Comparison of ENCODE assay signal across 10 cellular contexts in genomic region chr20:46683939-46684750, GRCh38. TPM values are rescaled to one million over a fixed set of nuclear protein-coding genes. Genes with fewer than 3 reads are reported as not detected.
A peak's percentile ranks its signal among the peaks of the same experiment; 100 is the strongest.
DNase-seq lines count a peak whose midpoint lies in the region; ATAC-seq and TF ChIP-seq lines count a peak whose summit lies in the region.
"Had no signal": no experiment of that assay in that cellular context is flagged by ENCODE, and none has a peak within 500 bp of the region (broad histone marks: within the 10 kb centered on the region; RNA-seq: fewer than 3 reads in every experiment).

No MANE protein-coding gene starts in this region.

- H3K36me3 ChIP-seq in GM23338 (ENCODE audit: insufficient read depth) (peaks cover 12% of the 10 kb centered on the region), sigmoid colon (peaks cover 0 to 27% (median 2%) of the 10 kb centered on the region in 4 donors)

- peaks cover 3% of the 10 kb centered on the region; the same call in 2 of the 3 replicates for H3K9me3 Mint-ChIP-seq in GM23338
- H3K9me3 Mint-ChIP-seq: central memory CD8-positive, alpha-beta T cell; stimulated activated naive CD8-positive, alpha-beta T cell treated with anti-CD3 and anti-CD28 coated beads, Interleukin-15, amount 100 ng/mL, for 72 hours had no signal

- TF ChIP-seq CTCF in GM23338 (conservative IDR thresholded peaks at IDR 0.05; ENCODE audit: low read depth in 2 of 2), result no peak
- TF ChIP-seq CTCF in VCaP (conservative IDR thresholded peaks at IDR 0.05), result no peak
- no peak for TF ChIP-seq CTCF in sigmoid colon (IDR thresholded peaks at IDR 0.05)

- H3K4me3 Mint-ChIP-seq in GM23338, result peak overlapping the region; percentile 73
- H3K4me3 Mint-ChIP-seq: central memory CD8-positive, alpha-beta T cell had no signal

- TF ChIP-seq POLR2A in sigmoid colon (IDR thresholded peaks at IDR 0.05), result no peak

- peaks cover 41% of the 10 kb centered on the region for H3K4me1 Mint-ChIP-seq in GM23338

- H3K4me2 ChIP-seq in GM23338, result peak overlapping the region; percentile 77

- no peak overlapping the region for H2AFZ ChIP-seq in GM23338

- H3K4me1 ChIP-seq in GM23338 (ENCODE audit: insufficient read depth) (peaks cover 34% of the 10 kb centered on the region; the same call in 1 of the 2 replicates), sigmoid colon (peaks cover 0 to 58% (median 44%) of the 10 kb centered on the region in 4 donors)

- no peaks in the 10 kb centered on the region for H3K27me3 ChIP-seq in GM23338 (ENCODE audit: insufficient read depth)
- H3K27me3 ChIP-seq in sigmoid colon, result no peaks in the 10 kb centered on the region

- no peak for TF ChIP-seq EP300 in sigmoid colon (IDR thresholded peaks at IDR 0.05)

- H4K20me1 ChIP-seq in GM23338 (replicated peaks; ENCODE audit: insufficient read depth), result 0 out of 2 replicates have a peak, but pooled peaks cover 6% of the 10 kb centered on the region

- H3K79me2 ChIP-seq in GM23338 (replicated peaks; ENCODE audit: insufficient read depth), result peaks cover 66% of the 10 kb centered on the region

- intact Hi-C loops in left ventricle myocardium superior (cut with micrococcal nuclease), result no loop called here
- intact Hi-C loops in sigmoid colon (cut with DNase I), result loop anchor here (5.0 to 10.0 kb wide), 3 partner anchors 122 to 589 kb away; partner anchors contain the start of gene ZNF334

- ATAC-seq in GM23338 (peak; percentile 90), left ventricle myocardium superior (peak; percentile 75)
- ATAC-seq: stimulated activated naive CD8-positive, alpha-beta T cell treated with anti-CD3 and anti-CD28 coated beads, Interleukin-15, amount 100 ng/mL, for 72 hours had no signal

- H3K27ac Mint-ChIP-seq in GM23338, result peak overlapping the region; percentile 79

- peaks cover 4% of the 10 kb centered on the region; the same call in 1 of the 2 replicates for H3F3A ChIP-seq in GM23338 (replicated peaks; ENCODE audit: low read depth)

- H3K9me3 ChIP-seq in sigmoid colon, result no peaks in the 10 kb centered on the region

- H3K4me3 ChIP-seq in GM23338 (peak overlapping the region; percentile 61), sigmoid colon (peak overlapping the region; percentile 13 to 41 (median 36))

- 60 to 67% methylated on average over 23 of the region's 23 CpGs for WGBS in sigmoid colon, 2 donors

- peaks cover 41% of the 10 kb centered on the region for H3K36me3 Mint-ChIP-seq in GM23338 (ENCODE audit: low read depth)

- H3K9me2 ChIP-seq in GM23338 (ENCODE audit: insufficient read depth), result no peaks in the 10 kb centered on the region

- H3K27me3 Mint-ChIP-seq in GM23338 (ENCODE audit: insufficient read depth, low read depth, poor library complexity), result peaks cover 7% of the 10 kb centered on the region
- H3K27me3 Mint-ChIP-seq: central memory CD8-positive, alpha-beta T cell; stimulated activated naive CD8-positive, alpha-beta T cell treated with anti-CD3 and anti-CD28 coated beads, Interleukin-15, amount 100 ng/mL, for 72 hours had no signal

- H3K27ac ChIP-seq in GM23338 (ENCODE audit: low read depth) (peak overlapping the region; percentile 89), VCaP (peak overlapping the region; percentile 79), sigmoid colon (peak overlapping the region; percentile 33 to 68 (median 62))

- peak; percentile 92 for DNase-seq in GM23338 (ENCODE audit: low spot score)
- peak; percentile 54 for DNase-seq in left ventricle myocardium superior
- DNase-seq in sigmoid colon, result peak; percentile 72
- no peak for DNase-seq in RKO (ENCODE audit: low spot score)
- no peak for DNase-seq in NCI-H187 (lab: John Stamatoyannopoulos, UW)
- DNase-seq in activated effector memory CD4-positive, alpha-beta T cell treated with Interleukin-2 at 50 U/mL for 16 hours, result no peak
- DNase-seq in HK-2 (ENCODE audit: unreplicated experiment), result no peak
- DNase-seq: stimulated activated naive CD8-positive, alpha-beta T cell treated with anti-CD3 and anti-CD28 coated beads, Interleukin-15, amount 100 ng/mL, for 72 hours had no signal

TF ChIP-seq in GM23338, 12 proteins besides CTCF, POLR2A, EP300 and RAD21:
- TF ChIP-seq, protein P1, sequence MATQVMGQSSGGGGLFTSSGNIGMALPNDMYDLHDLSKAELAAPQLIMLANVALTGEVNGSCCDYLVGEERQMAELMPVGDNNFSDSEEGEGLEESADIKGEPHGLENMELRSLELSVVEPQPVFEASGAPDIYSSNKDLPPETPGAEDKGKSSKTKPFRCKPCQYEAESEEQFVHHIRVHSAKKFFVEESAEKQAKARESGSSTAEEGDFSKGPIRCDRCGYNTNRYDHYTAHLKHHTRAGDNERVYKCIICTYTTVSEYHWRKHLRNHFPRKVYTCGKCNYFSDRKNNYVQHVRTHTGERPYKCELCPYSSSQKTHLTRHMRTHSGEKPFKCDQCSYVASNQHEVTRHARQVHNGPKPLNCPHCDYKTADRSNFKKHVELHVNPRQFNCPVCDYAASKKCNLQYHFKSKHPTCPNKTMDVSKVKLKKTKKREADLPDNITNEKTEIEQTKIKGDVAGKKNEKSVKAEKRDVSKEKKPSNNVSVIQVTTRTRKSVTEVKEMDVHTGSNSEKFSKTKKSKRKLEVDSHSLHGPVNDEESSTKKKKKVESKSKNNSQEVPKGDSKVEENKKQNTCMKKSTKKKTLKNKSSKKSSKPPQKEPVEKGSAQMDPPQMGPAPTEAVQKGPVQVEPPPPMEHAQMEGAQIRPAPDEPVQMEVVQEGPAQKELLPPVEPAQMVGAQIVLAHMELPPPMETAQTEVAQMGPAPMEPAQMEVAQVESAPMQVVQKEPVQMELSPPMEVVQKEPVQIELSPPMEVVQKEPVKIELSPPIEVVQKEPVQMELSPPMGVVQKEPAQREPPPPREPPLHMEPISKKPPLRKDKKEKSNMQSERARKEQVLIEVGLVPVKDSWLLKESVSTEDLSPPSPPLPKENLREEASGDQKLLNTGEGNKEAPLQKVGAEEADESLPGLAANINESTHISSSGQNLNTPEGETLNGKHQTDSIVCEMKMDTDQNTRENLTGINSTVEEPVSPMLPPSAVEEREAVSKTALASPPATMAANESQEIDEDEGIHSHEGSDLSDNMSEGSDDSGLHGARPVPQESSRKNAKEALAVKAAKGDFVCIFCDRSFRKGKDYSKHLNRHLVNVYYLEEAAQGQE (IDR thresholded peaks at IDR 0.05; ENCODE audit: unreplicated experiment), result no peak
- peak; percentile 71 for TF ChIP-seq POLR2AphosphoS5 (IDR thresholded peaks at IDR 0.05; ENCODE audit: low read depth)
- no peak for TF ChIP-seq STAT1 (IDR thresholded peaks at IDR 0.05; ENCODE audit: unreplicated experiment)
- TF ChIP-seq ZNF114 (CRISPR knock-in tag; IDR thresholded peaks at IDR 0.05), result no peak
- TF ChIP-seq ETS1 (IDR thresholded peaks at IDR 0.05), result no peak
- TF ChIP-seq EZH2 (IDR thresholded peaks at IDR 0.05; ENCODE audit: low read depth, unreplicated experiment), result no peak

RNA-seq across cellular contexts. Expression of gene TP53RK, which starts 5.1 kb away (rescaled TPM):
- 24.3 and 26.0 TPM in 2 replicates for total RNA-seq in GM23338 (2014; rRNA removed; shearing (Covaris generic))
- polyA plus RNA-seq in GM23338 (2016; fragmentation: Nextera tagmentation; extraction: Ambion mirVana) (23.1 and 24.2 TPM in 2 replicates), sigmoid colon (10 to 100 TPM in 1 of 3 donors, 1 to 10 TPM in 2; 8.4 to 10.2 (median 9.5) TPM)
- total RNA-seq in left ventricle myocardium superior (6.1 TPM), sigmoid colon (10 to 100 TPM in 3 of 4 donors, 1 to 10 TPM in 1; 9.1 to 24.4 (median 18.9) TPM)

RNA-seq across cellular contexts. Expression of gene SLC2A10, which starts 25.3 kb away (rescaled TPM):
- 7.9 and 14.6 TPM in 2 replicates for total RNA-seq in GM23338 (2014; rRNA removed; shearing (Covaris generic))
- 4.3 and 4.9 TPM in 2 replicates for polyA plus RNA-seq in GM23338 (2016; fragmentation: Nextera tagmentation; extraction: Ambion mirVana)
- 1.9 TPM for total RNA-seq in left ventricle myocardium superior
- 10 to 100 TPM in 1 of 4 donors, 1 to 10 TPM in 3; 6.4 to 18.8 (median 8.8) TPM for total RNA-seq in sigmoid colon
- polyA plus RNA-seq in sigmoid colon, result 10 to 100 TPM in 2 of 3 donors, 1 to 10 TPM in 1; 8.6 to 28.2 (median 10.9) TPM

RNA-seq across cellular contexts. Expression of gene SLC13A3, which starts 32.9 kb away (rescaled TPM):
- 8.6 and 9.3 TPM in 2 replicates for total RNA-seq in GM23338 (2014; rRNA removed; shearing (Covaris generic))
- 7.2 and 9.1 TPM in 2 replicates for polyA plus RNA-seq in GM23338 (2016; fragmentation: Nextera tagmentation; extraction: Ambion mirVana)
- total RNA-seq in left ventricle myocardium superior, result 0.12 TPM
- total RNA-seq in sigmoid colon, result 1 to 10 TPM in 3 of 4 donors, under 1 TPM in 1; 0.49 to 4.2 (median 1.8) TPM
- polyA plus RNA-seq in sigmoid colon, result under 1 TPM in 1 of 3 donors, not detected in 2; 0.48 TPM

Comparison
In these comparisons a context has a peak if more than half of its experiments do, and no peak if none do; other contexts are left out.
1. DNase-seq: peak in GM23338 (single experiment), left ventricle myocardium superior (single experiment) and sigmoid colon (single experiment); none in RKO (single experiment), NCI-H187 (0 of 2), activated effector memory CD4-positive, alpha-beta T cell treated with Interleukin-2 at 50 U/mL for 16 hours (single experiment) and HK-2 (single experiment).
2. Peak in every context shown above with its lines, with median percentiles within 50 percentile points of each other: H3K27ac ChIP-seq.